In genomic region chr18:57008001-57008686, GRCh38 we compare ENCODE assay signal across 26 cellular contexts.
DNase-seq lines count a peak whose midpoint lies in the region; ATAC-seq, FAIRE-seq and TF ChIP-seq lines count a peak whose summit lies in the region.
"Had no signal": no experiment of that assay in that cellular context is flagged by ENCODE, and none has a peak within 500 bp of the region (broad histone marks: within the 10 kb centered on the region; RNA-seq: fewer than 3 reads in every experiment).

No MANE protein-coding gene starts in this region.

- no peaks in the 10 kb centered on the region for H3K9me3 ChIP-seq in BLaER1 treated with 17β-estradiol and CSF1 and Interleukin-3, amounts not matched to agents 10 nM and 100 nM (replicated peaks in 1 of 11)
- H3K9me3 ChIP-seq: MG63, stomach, transverse colon had no signal

- POLR2A ChIA-PET in WTC11 (lab: Charles Lee), result interaction anchor here (0.5 kb wide), 1 partner anchor 17 kb away, joined by 3 read pairs; no protein-coding TSS in a partner anchor
- POLR2A ChIA-PET in GM10248 (lab: Yijun Ruan, JAX), result no interaction called here

- ATAC-seq in WTC11, result peak; percentile 78
- ATAC-seq: T-cell had no signal

- H3K9me3 Mint-ChIP-seq in WTC11, result no peaks in the 10 kb centered on the region
- H3K9me3 Mint-ChIP-seq: T-cell had no signal

- H3K27ac ChIP-seq in BLaER1 treated with 17β-estradiol and CSF1 and Interleukin-3, amounts not matched to agents 10 nM and 100 nM, result no peak overlapping the region
- H3K27ac ChIP-seq: epithelial cell of prostate, stomach, transverse colon, WERI-Rb-1 had no signal

- H3K4me1 ChIP-seq in BLaER1 treated with 17β-estradiol and CSF1 and Interleukin-3, amounts not matched to agents 10 nM and 100 nM, result peaks cover 10 to 33% (median 20%) of the 10 kb centered on the region in 10 experiments

- H3K36me3 Mint-ChIP-seq in WTC11, result no peaks in the 10 kb centered on the region

- H3K27me3 ChIP-seq in BLaER1 treated with 17β-estradiol and CSF1 and Interleukin-3, amounts not matched to agents 10 nM and 100 nM, result no peaks in the 10 kb centered on the region
- H3K27me3 ChIP-seq: MG63, stomach, transverse colon had no signal

- no peaks in the 10 kb centered on the region for H4K20me1 ChIP-seq in BLaER1 treated with 17β-estradiol and CSF1 and Interleukin-3, amounts not matched to agents 10 nM and 100 nM

- peak; percentile 5 for FAIRE-seq in GM18507 (lab: Jason Lieb, UNC)
- FAIRE-seq: keratinocyte had no signal

- H3K36me3 ChIP-seq in BLaER1 treated with 17β-estradiol and CSF1 and Interleukin-3, amounts not matched to agents 10 nM and 100 nM, result no peaks in the 10 kb centered on the region
- H3K36me3 ChIP-seq: MG63, stomach, transverse colon, WERI-Rb-1 had no signal

- H3K4me2 ChIP-seq in BLaER1 treated with 17β-estradiol and CSF1 and Interleukin-3, amounts not matched to agents 10 nM and 100 nM, result peak overlapping the region in 8 of 11 experiments; percentile 2 to 60 (median 40); a peak in 13 of 22 replicates

- H3K27ac Mint-ChIP-seq in WTC11, result no peak overlapping the region
- H3K27ac Mint-ChIP-seq: T-cell had no signal

- DNase-seq in GM18507 (ENCODE audit: extremely low spot score, insufficient read length, low read depth) (no peak), NCI-H69 (lab: John Stamatoyannopoulos, UW) (peak; percentile 57), WTC11 (ENCODE audit: low spot score) (no peak), SW480 (ENCODE audit: low spot score) (no peak), GM10248 (ENCODE audit: extremely low spot score) (no peak), NCI-H2081 (lab: John Stamatoyannopoulos, UW) (no peak), NCI-H187 (lab: John Stamatoyannopoulos, UW) (no peak)
- DNase-seq: activated CD4-positive, alpha-beta T cell treated with anti-CD3 and anti-CD28 coated beads, Interleukin-2, amount 50 U/mL, for 48 hours; activated gamma-delta T cell treated with Interleukin-2 at 50 U/mL for 16 hours; CD4-positive, alpha-beta memory T cell; DMS79 treated with DMSO at 0.1 percent for 48 hours; foreskin fibroblast; hypothalamus; MG63; NCI-H2029; NCI-H446; NK-92 treated with Interleukin-12 subunit alpha and Interleukin-12 subunit beta, amount 100 ng/mL, for 24 hours; small intestine; stomach; T-cell; transverse colon; WERI-Rb-1 had no signal

- no peak overlapping the region for H3K9ac ChIP-seq in BLaER1 treated with 17β-estradiol and CSF1 and Interleukin-3, amounts not matched to agents 10 nM and 100 nM

- TF ChIP-seq CTCF in WTC11 (IDR thresholded peaks at IDR 0.05) (no peak), GM10248 (IDR thresholded peaks at IDR 0.05; ENCODE audit: control extremely low read depth, extremely low read depth, low read depth, missing control alignments) (no peak)

- CTCF ChIA-PET in WTC11 (lab: Charles Lee), result interaction anchor here (0.9 to 1.4 kb wide), 2 partner anchors 56 to 134 kb away, joined by 3 read pairs; no protein-coding TSS in a partner anchor
- CTCF ChIA-PET in GM10248 (lab: Yijun Ruan, JAX), result interaction anchor here (1.2 kb wide), 1 partner anchor 18 kb away, joined by 3 read pairs; no protein-coding TSS in a partner anchor

- peaks cover 10% of the 10 kb centered on the region for H3K4me1 Mint-ChIP-seq in WTC11

- H3K27me3 Mint-ChIP-seq in WTC11 (ENCODE audit: low read depth), result no peaks in the 10 kb centered on the region
- H3K27me3 Mint-ChIP-seq: CD4-positive, alpha-beta memory T cell; T-cell had no signal

- H3K4me3 Mint-ChIP-seq in WTC11, result no peak overlapping the region
- H3K4me3 Mint-ChIP-seq: CD4-positive, alpha-beta memory T cell; T-cell had no signal

- no peak overlapping the region for H3K4me3 ChIP-seq in BLaER1 treated with 17β-estradiol and CSF1 and Interleukin-3, amounts not matched to agents 10 nM and 100 nM
- H3K4me3 ChIP-seq: lung, MG63, stomach, transverse colon had no signal

TF ChIP-seq in WTC11, 78 proteins besides CTCF, POLR2A, EP300 and RAD21:
- TF ChIP-seq E2F4 (CRISPR knock-in tag; IDR thresholded peaks at IDR 0.05; ENCODE audit: borderline replicate concordance, low read depth) (no peak), USF2 (CRISPR knock-in tag; IDR thresholded peaks at IDR 0.05) (no peak), PRRX2 (CRISPR knock-in tag; IDR thresholded peaks at IDR 0.05) (no peak), NFYB (CRISPR knock-in tag; conservative IDR thresholded peaks at IDR 0.05; ENCODE audit: low read depth) (no peak), ZNF396 (CRISPR knock-in tag; IDR thresholded peaks at IDR 0.05; ENCODE audit: borderline replicate concordance) (no peak), MXD4 (CRISPR knock-in tag; IDR thresholded peaks at IDR 0.05; ENCODE audit: borderline replicate concordance) (no peak)
